ENCODE assay signal across 11 cellular contexts in the genomic region with DNA sequence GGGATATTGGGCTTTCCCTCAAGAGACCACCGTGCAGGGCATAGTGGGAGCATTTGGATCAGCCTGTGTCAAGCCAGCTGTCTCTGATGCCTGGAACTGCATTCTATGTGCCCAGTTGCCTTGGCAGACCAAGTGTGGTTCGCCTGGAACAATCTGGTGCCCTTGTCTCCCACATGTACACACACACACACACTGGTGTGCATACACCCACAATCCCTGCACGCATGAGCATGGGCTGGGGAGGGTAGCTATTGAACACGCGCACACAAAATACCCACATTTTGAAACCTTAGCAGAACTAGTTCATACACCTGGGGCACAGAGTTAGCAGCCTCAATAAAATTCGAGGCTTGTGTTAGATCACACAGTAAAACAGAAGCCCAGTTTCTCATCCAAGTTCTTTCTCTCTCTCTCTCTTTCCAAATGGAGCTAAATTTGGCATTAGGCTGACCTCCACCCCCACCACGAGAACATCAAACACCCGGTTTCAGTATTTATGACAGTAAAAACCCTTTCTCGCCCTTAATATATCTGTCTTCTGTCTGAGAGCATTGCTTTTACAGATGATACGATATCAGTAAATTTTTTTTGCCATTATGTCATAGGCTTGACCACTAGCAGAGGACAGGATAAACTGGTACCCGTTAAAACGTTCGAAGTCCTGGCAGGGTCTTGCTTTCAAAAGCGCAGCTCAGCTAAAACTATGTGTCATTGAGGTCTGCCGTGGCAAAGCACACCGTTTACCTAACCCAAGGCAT. TPM values are rescaled to one million over a fixed set of nuclear protein-coding genes. Genes with fewer than 3 reads are reported as not detected.
A peak's percentile ranks its signal among the peaks of the same experiment; 100 is the strongest.
DNase-seq lines count a peak whose midpoint lies in the region; ATAC-seq, FAIRE-seq and TF ChIP-seq lines count a peak whose summit lies in the region.
"Had no signal": no experiment of that assay in that cellular context is flagged by ENCODE, and none has a peak within 500 bp of the region (broad histone marks: within the 10 kb centered on the region; RNA-seq: fewer than 3 reads in every experiment).

No MANE protein-coding gene starts in this region.

- DNase-seq in A549 (ENCODE audit: low read depth in 1 of 2, low spot score in 1 of 2) (no peak), H9 (no peak), brain microvascular endothelial cell (no peak), natural killer cell (no peak), prostate gland (ENCODE audit: low spot score) (no peak), NCI-H1417 treated with DMSO at 0.1 percent for 48 hours (lab: John Stamatoyannopoulos, UW) (no peak), NCI-H1436 treated with DMSO at 0.1 percent for 48 hours (lab: John Stamatoyannopoulos, UW) (no peak)
- DNase-seq: NCI-H2029, SJCRH30 had no signal

- H3T11ph ChIP-seq in H9 (ENCODE audit: low read length): no peak overlapping the region

- no peak overlapping the region for H2AFZ ChIP-seq in H9 (ENCODE audit: low read length)

- no peak overlapping the region for H2BK120ac ChIP-seq in H9 (ENCODE audit: low read depth, low read length, poor library complexity, severe bottlenecking)

- ATAC-seq in A549 (no peak), natural killer cell (no peak), GM21526 (IDR thresholded peaks at IDR 0.05; ENCODE audit: low FRiP score, unreplicated experiment) (no peak)

- in situ Hi-C loops in brain microvascular endothelial cell (cut with HindIII; ENCODE audit: low pct_ligation_motif_present, low sequenced_read_pairs): no loop called here

- H3K18ac ChIP-seq in H9 (ENCODE audit: insufficient read length, low read depth, low read length): no peak overlapping the region

- H4K20me1 ChIP-seq in H9 (ENCODE audit: control insufficient read depth, insufficient read depth, insufficient read length): no peaks in the 10 kb centered on the region

- no peaks in the 10 kb centered on the region; a peak in 1 of 7 replicates for H3K36me3 Mint-ChIP-seq in H9 (ENCODE audit: insufficient read depth in 1 of 3, low read depth in 3 of 3)
- peaks cover 6% of the 10 kb centered on the region for H3K36me3 Mint-ChIP-seq in natural killer cell

- TF ChIP-seq EP300 in A549 (IDR thresholded peaks at IDR 0.05): no peak

- H3K27ac Mint-ChIP-seq in H9: no peak overlapping the region
- no peak overlapping the region for H3K27ac Mint-ChIP-seq in natural killer cell

- no peak overlapping the region for H2BK5ac ChIP-seq in H9 (ENCODE audit: insufficient read length, low read length)

- no peak overlapping the region for H3K4ac ChIP-seq in H9 (ENCODE audit: low read depth, low read length)

- H3K27ac ChIP-seq in A549: peak overlapping the region in 1 of 2 experiments; percentile 22; a peak in 1 of 6 replicates
- no peak overlapping the region for H3K27ac ChIP-seq in H9 (ENCODE audit: insufficient read length, low read depth, low read length)
- no peak overlapping the region for H3K27ac ChIP-seq in brain microvascular endothelial cell
- peak overlapping the region in 1 of 2 donors; percentile 37 for H3K27ac ChIP-seq in prostate gland
- H3K27ac ChIP-seq: SJCRH30 had no signal

- H3K4me3 ChIP-seq in A549 (peak overlapping the region; percentile 59; the same call in 1 of the 3 replicates), brain microvascular endothelial cell (ENCODE audit: low read depth, low read length) (peak overlapping the region; percentile 82), prostate gland (no peak overlapping the region)
- H3K4me3 ChIP-seq: SJCRH30 had no signal

- POLR2A ChIA-PET in A549 (lab: Yijun Ruan, JAX): no interaction called here

- no peak for TF ChIP-seq RAD21 in A549 (conservative IDR thresholded peaks at IDR 0.05 in 1 of 2, IDR thresholded peaks at IDR 0.05 in 1 of 2)

- H3K27me3 Mint-ChIP-seq in H9 (ENCODE audit: low read depth): peaks cover 92% of the 10 kb centered on the region
- peaks cover 27 to 39% of the 10 kb centered on the region in 2 donors for H3K27me3 Mint-ChIP-seq in natural killer cell (ENCODE audit: low read depth in 2 of 2)

- peaks cover 10% of the 10 kb centered on the region for H3K23me2 ChIP-seq in H9 (ENCODE audit: insufficient read length, low read depth, low read length, poor library complexity, severe bottlenecking)

- H3K27me3 ChIP-seq in H9 (ENCODE audit: insufficient read depth, low read length): peaks cover 38% of the 10 kb centered on the region; the same call in 1 of the 2 replicates
- H3K27me3 ChIP-seq in brain microvascular endothelial cell (replicated peaks): no peaks in the 10 kb centered on the region
- no peaks in the 10 kb centered on the region for H3K27me3 ChIP-seq in prostate gland (replicated peaks; ENCODE audit: insufficient read depth)

- H4K91ac ChIP-seq in H9 (ENCODE audit: insufficient read length, low read depth, low read length): no peak overlapping the region

- no peak for TF ChIP-seq POLR2A in A549 (IDR thresholded peaks at IDR 0.05; ENCODE audit: low read length)
- TF ChIP-seq POLR2A in prostate gland (IDR thresholded peaks at IDR 0.05): no peak

- no peak overlapping the region; the same call in 1 of the 2 replicates for H3K14ac ChIP-seq in H9 (ENCODE audit: insufficient read depth, low read length)

- no peaks in the 10 kb centered on the region for H3K79me1 ChIP-seq in H9 (ENCODE audit: insufficient read depth, low read depth, low read length, poor library complexity, severe bottlenecking)

- no peak overlapping the region for H3K23ac ChIP-seq in H9 (ENCODE audit: insufficient read length, low read depth, low read length)

- no peak overlapping the region for H2BK20ac ChIP-seq in H9 (ENCODE audit: low read depth, low read length, poor library complexity, severe bottlenecking)

- CTCF ChIA-PET in A549 (lab: Yijun Ruan, JAX): interaction anchor here (0.6 to 4.8 kb wide), 4 partner anchors 34 to 188 kb away, joined by 3 to 25 read pairs (median 4); no protein-coding TSS in a partner anchor

- no peak overlapping the region for H3K9ac ChIP-seq in H9 (ENCODE audit: extremely low read depth, insufficient read length, low read length)

- H3K4me3 Mint-ChIP-seq in H9 (peak overlapping the region; percentile 21 to 89; a peak in 4 of 5 replicates), natural killer cell (peak overlapping the region; percentile 91)

- H3K9me3 Mint-ChIP-seq in H9 (no peaks in the 10 kb centered on the region), natural killer cell (no peaks in the 10 kb centered on the region)

- no peak overlapping the region for H2BK15ac ChIP-seq in H9 (ENCODE audit: low read depth, low read length)

- TF ChIP-seq CTCF in A549 (IDR thresholded peaks at IDR 0.05) (no peak), H9 (conservative IDR thresholded peaks at IDR 0.05) (no peak), brain microvascular endothelial cell (IDR thresholded peaks at IDR 0.05; ENCODE audit: low read depth, low read length, missing control alignments) (no peak), natural killer cell (IDR thresholded peaks at IDR 0.05) (no peak), prostate gland (IDR thresholded peaks at IDR 0.05) (no peak)

- no peak overlapping the region for H2AK5ac ChIP-seq in H9 (ENCODE audit: insufficient read length, low read length)

- H2BK12ac ChIP-seq in H9 (ENCODE audit: insufficient read length, low read depth, low read length): no peak overlapping the region

- intact Hi-C loops in natural killer cell (cut with micrococcal nuclease) (no loop called here), prostate gland (cut with DNase I) (loop anchor here (10.0 kb wide), 1 partner anchor 106 kb away; no protein-coding TSS in a partner anchor)

- WGBS in A549 (ENCODE audit: missing lambda C conversion rate): 48% methylated on average over 16 of the region's 16 CpGs
- WGBS in H9 (ENCODE audit: extremely low coverage, insufficient read length, low lambda C conversion rate): no CpG with 5 or more reads among the region's 16 CpGs
- WGBS in prostate gland: 8% methylated on average over 16 of the region's 16 CpGs

- no peak for FAIRE-seq in A549 (lab: Jason Lieb, UNC)
- FAIRE-seq: endometrium had no signal

- peak overlapping the region; percentile 93 for H3K4me2 ChIP-seq in A549
- no peak overlapping the region for H3K4me2 ChIP-seq in H9 (ENCODE audit: insufficient read depth, insufficient read length, low read length)

- H3K9me3 ChIP-seq in A549 (no peaks in the 10 kb centered on the region), H9 (ENCODE audit: control insufficient read depth, low read depth, low read length) (no peaks in the 10 kb centered on the region), prostate gland (no peaks in the 10 kb centered on the region)
- H3K9me3 ChIP-seq: SJCRH30 had no signal

- H3K4me1 ChIP-seq in A549 (peaks cover 40% of the 10 kb centered on the region), H9 (ENCODE audit: insufficient read depth, low read length) (peaks cover 3% of the 10 kb centered on the region; the same call in 1 of the 2 replicates), prostate gland (replicated peaks) (peaks cover 4% of the 10 kb centered on the region)
- H3K4me1 ChIP-seq: SJCRH30 had no signal

- H3K56ac ChIP-seq in H9 (ENCODE audit: insufficient read length, low read depth, low read length): no peak overlapping the region

- H3K4me1 Mint-ChIP-seq in H9: peaks cover 17 to 27% of the 10 kb centered on the region in 2 experiments
- H3K4me1 Mint-ChIP-seq in natural killer cell: peaks cover 32 to 43% of the 10 kb centered on the region in 2 donors

- H4K8ac ChIP-seq in H9 (replicated peaks; ENCODE audit: insufficient read length, low read depth, low read length): no peak overlapping the region

- no peaks in the 10 kb centered on the region for H3K79me2 ChIP-seq in H9 (ENCODE audit: insufficient read depth, low read length)

- H3K36me3 ChIP-seq in brain microvascular endothelial cell (replicated peaks) (no peaks in the 10 kb centered on the region), prostate gland (no peaks in the 10 kb centered on the region)
- H3K36me3 ChIP-seq: SJCRH30 had no signal

- H4K5ac ChIP-seq in H9 (ENCODE audit: insufficient read length, low read depth, low read length): no peak overlapping the region

TF ChIP-seq in A549, 52 proteins besides CTCF, POLR2A, EP300 and RAD21 (continues in another document):
- no peak for TF ChIP-seq ESRRA (IDR thresholded peaks at IDR 0.05; ENCODE audit: borderline replicate concordance, low read length)
- no peak for TF ChIP-seq KDM1A (IDR thresholded peaks at IDR 0.05; ENCODE audit: low read depth)
- no peak for TF ChIP-seq HDAC2 (IDR thresholded peaks at IDR 0.05)

RNA-seq across cellular contexts. Expression of a gene that starts 18.2 kb away (rescaled TPM):
- 1.6 and 2.4 TPM in 2 replicates for polyA plus RNA-seq in A549 (2011; rRNA removed)
- 0.81 and 1.2 TPM in 2 replicates for polyA plus RNA-seq in A549 (2012; cell fraction: cytosol; rRNA removed)
- polyA plus RNA-seq in A549 (2012; cell fraction: nucleus; rRNA removed): 1.7 and 1.8 TPM in 2 replicates
- polyA plus RNA-seq in A549 (2017; fragmentation: RNase III; extraction: RNeasy Plus Mini Kit Qiagen cat#74134 plus additional on column Dnase treatment): 0.75 to 0.99 TPM (median 0.75 TPM) in 3 replicates
- 1.4 and 2.4 TPM in 2 replicates for polyA minus RNA-seq in A549 (2011; rRNA and poly(A)+ RNA removed)
- total RNA-seq in H9 (2021): 0.57 and 0.61 TPM in 2 replicates
- 100 to 1,000 TPM; 141 to 195 (median 160) TPM for total RNA-seq in natural killer cell
- 1 to 10 TPM; 4.3 to 8.4 TPM for total RNA-seq in prostate gland
- total RNA-seq: SJCRH30 had no signal

Comparison
In these comparisons a context has a peak if more than half of its experiments do, and no peak if none do; other contexts are left out.
1. H3K4me3 ChIP-seq: peak in A549 (single experiment) and brain microvascular endothelial cell (single experiment); none in prostate gland (0 of 2).
2. RNA of a gene that starts 18.2 kb away (total RNA-seq): 141 to 195 TPM in natural killer cell; 4.3 to 8.4 TPM in prostate gland and 0.57 to 0.61 TPM in H9; every median in the first group is over 10 times any median in the second.